24 cellular contexts compared by ENCODE assay signal in genomic region chr2:61943251-61943650, GRCh38. TPM values are rescaled to one million over a fixed set of nuclear protein-coding genes. Genes with fewer than 3 reads are reported as not detected.
A peak's percentile ranks its signal among the peaks of the same experiment; 100 is the strongest.
DNase-seq lines count a peak whose midpoint lies in the region; ATAC-seq, FAIRE-seq and TF ChIP-seq lines count a peak whose summit lies in the region.
"Had no signal": no experiment of that assay in that cellular context is flagged by ENCODE, and none has a peak within 500 bp of the region (broad histone marks: within the 10 kb centered on the region; RNA-seq: fewer than 3 reads in every experiment).

No MANE protein-coding gene starts in this region.

- H3K9me3 Mint-ChIP-seq in activated naive CD8-positive, alpha-beta T cell (ENCODE audit: low read depth): no peaks in the 10 kb centered on the region
- H3K9me3 Mint-ChIP-seq in activated naive CD8-positive, alpha-beta T cell treated with anti-CD3 and anti-CD28 coated beads for 36 hours: no peaks in the 10 kb centered on the region
- H3K9me3 Mint-ChIP-seq: activated B cell treated with CpG ODN at 0.5 μM for 24 hours; activated naive CD4-positive, alpha-beta T cell treated with anti-CD3 and anti-CD28 coated beads, Interleukin-2, amount 50 U/mL, for 24 hours; activated T-cell treated with anti-CD3 and anti-CD28 coated beads, Interleukin-2, amount 50 U/mL, for 4 hours; H9; naive thymus-derived CD8-positive, alpha-beta T cell had no signal

- RAD21 ChIA-PET in HCT116 (lab: Charles Lee; ENCODE audit: low non-redundant PET in 1 of 2, low total read pairs in 2 of 2, uncharacterized antibody in 2 of 2, unreplicated experiment in 2 of 2) (no interaction called here), GM12878 (lab: Charles Lee; ENCODE audit: unreplicated experiment) (no interaction called here)

- H3K9me2 ChIP-seq in HCT116 (ENCODE audit: insufficient read depth): no peaks in the 10 kb centered on the region

- no peak for DNase-seq in activated naive CD8-positive, alpha-beta T cell treated with anti-CD3 and anti-CD28 coated beads for 36 hours
- peak; percentile 6 for DNase-seq in HCT116 (ENCODE audit: low read depth, low spot score)
- DNase-seq in GM12878 (ENCODE audit: low read depth, low spot score): peak; percentile 16
- no peak for DNase-seq in mucosa of gallbladder (ENCODE audit: low spot score)
- DNase-seq in C1 segment of cervical spinal cord (lab: John Stamatoyannopoulos, UW): no peak
- DNase-seq in suprapubic skin (ENCODE audit: low spot score in 2 of 2): no peak
- DNase-seq in NCI-H82 treated with DMSO at 0.1 percent for 48 hours (lab: John Stamatoyannopoulos, UW; ENCODE audit: unreplicated experiment): no peak
- DNase-seq: activated B cell treated with CpG ODN at 0.5 μM for 24 hours; activated T-cell treated with anti-CD3 and anti-CD28 coated beads, Interleukin-2, amount 50 U/mL, for 4 hours; foreskin keratinocyte; H9; mesendoderm; naive thymus-derived CD8-positive, alpha-beta T cell; NCI-H1694; NCI-H2171; NCI-H524 treated with DMSO at 0.1 percent for 48 hours; retina; stimulated activated CD4-positive, alpha-beta T cell treated with anti-CD3 and anti-CD28 coated beads, Interleukin-2, amount 100 ng/mL, for 48 hours; stomach; upper lobe of left lung had no signal

- TF ChIP-seq RAD21 in HCT116 (IDR thresholded peaks at IDR 0.05; ENCODE audit: low read depth) (no peak), GM12878 (IDR thresholded peaks at IDR 0.05; ENCODE audit: insufficient read depth, low read depth, low read length) (no peak)

- TF ChIP-seq EP300 in GM12878 (IDR thresholded peaks at IDR 0.05; ENCODE audit: borderline replicate concordance in 1 of 2, control insufficient read depth in 1 of 2, low read depth in 2 of 2, low read length in 2 of 2): no peak
- no peak for TF ChIP-seq EP300 in suprapubic skin (IDR thresholded peaks at IDR 0.05)

- CTCF ChIA-PET in HCT116 (lab: Charles Lee) (no interaction called here), GM12878 (lab: Yijun Ruan, JAX) (interaction anchor here (1.5 kb wide), 1 partner anchor 12 kb away, joined by 3 read pairs; no protein-coding TSS in a partner anchor)

- H3K9me3 ChIP-seq in HCT116 (ENCODE audit: control insufficient read depth in 1 of 2, insufficient read depth in 1 of 2, low read depth in 1 of 2, low read length in 2 of 2): no peaks in the 10 kb centered on the region
- H3K9me3 ChIP-seq in GM12878 (replicated peaks; ENCODE audit: control insufficient read depth, insufficient read depth, low read length): no peaks in the 10 kb centered on the region
- no peaks in the 10 kb centered on the region for H3K9me3 ChIP-seq in suprapubic skin
- H3K9me3 ChIP-seq: BLaER1 treated with 17β-estradiol and CSF1 and Interleukin-3, amounts not matched to agents 10 nM and 100 nM; stomach; upper lobe of left lung had no signal

- H3K4me1 ChIP-seq in HCT116 (ENCODE audit: control insufficient read depth in 1 of 2, insufficient read depth in 2 of 2, low read length in 2 of 2) (peaks cover 21 to 23% of the 10 kb centered on the region in 2 experiments), GM12878 (ENCODE audit: control insufficient read depth, insufficient read depth, low read length) (peaks cover 8% of the 10 kb centered on the region), suprapubic skin (peaks cover 2% of the 10 kb centered on the region)
- H3K4me1 ChIP-seq: upper lobe of left lung had no signal

- intact Hi-C loops in HCT116 (cut with micrococcal nuclease): no loop called here
- intact Hi-C loops in GM12878 (cut with micrococcal nuclease; ENCODE audit: unreplicated experiment): no loop called here

- in situ Hi-C loops in GM12878 (cut with MboI): no loop called here

- H2AFZ ChIP-seq in HCT116 (ENCODE audit: low read depth, low read length, poor library complexity, severe bottlenecking): no peak overlapping the region
- H2AFZ ChIP-seq in GM12878 (ENCODE audit: control insufficient read depth, low read depth, low read length): no peak overlapping the region

- FAIRE-seq in GM12878 (lab: Jason Lieb, UNC): peak; percentile 73
- FAIRE-seq: K562 had no signal

- H3K4me3 Mint-ChIP-seq in activated naive CD8-positive, alpha-beta T cell: no peak overlapping the region
- no peak overlapping the region for H3K4me3 Mint-ChIP-seq in activated naive CD8-positive, alpha-beta T cell treated with anti-CD3 and anti-CD28 coated beads for 36 hours
- H3K4me3 Mint-ChIP-seq: activated B cell treated with CpG ODN at 0.5 μM for 24 hours; activated naive CD4-positive, alpha-beta T cell treated with anti-CD3 and anti-CD28 coated beads, Interleukin-2, amount 50 U/mL, for 24 hours; activated T-cell treated with anti-CD3 and anti-CD28 coated beads, Interleukin-2, amount 50 U/mL, for 4 hours; H9; naive thymus-derived CD8-positive, alpha-beta T cell had no signal

- 0 out of 4 replicates have a peak overlapping the region, but pooled peaks of 1 of the 2 experiments have one; percentile 5 for H3K4me3 ChIP-seq in HCT116 (replicated peaks in 1 of 2; ENCODE audit: low read depth in 1 of 2, low read length in 2 of 2)
- no peak overlapping the region for H3K4me3 ChIP-seq in GM12878
- no peak overlapping the region for H3K4me3 ChIP-seq in suprapubic skin
- H3K4me3 ChIP-seq: BLaER1 treated with 17β-estradiol and CSF1 and Interleukin-3, amounts not matched to agents 10 nM and 100 nM; K562; stomach; upper lobe of left lung had no signal

- H3K36me3 Mint-ChIP-seq in activated naive CD8-positive, alpha-beta T cell: peaks cover 9% of the 10 kb centered on the region
- H3K36me3 Mint-ChIP-seq in activated naive CD8-positive, alpha-beta T cell treated with anti-CD3 and anti-CD28 coated beads for 36 hours: peaks cover 11% of the 10 kb centered on the region

- no peak for TF ChIP-seq CTCF in HCT116 (IDR thresholded peaks at IDR 0.05 in 2 of 3, conservative IDR thresholded peaks at IDR 0.05 in 1 of 3; ENCODE audit: borderline replicate concordance in 1 of 3, insufficient read depth in 1 of 3, low read depth in 2 of 3, low read length in 2 of 3)
- no peak for TF ChIP-seq CTCF in GM12878 (IDR thresholded peaks at IDR 0.05 in 2 of 3, conservative IDR thresholded peaks at IDR 0.05 in 1 of 3; ENCODE audit: control insufficient read depth in 2 of 3, extremely low read depth in 1 of 3, insufficient read depth in 1 of 3, low read depth in 3 of 3, low read length in 3 of 3)
- no peak for TF ChIP-seq CTCF in suprapubic skin (IDR thresholded peaks at IDR 0.05)

- H3K27ac ChIP-seq in HCT116 (ENCODE audit: low read depth, low read length) (peak overlapping the region; percentile 16; the same call in 1 of the 2 replicates), GM12878 (ENCODE audit: control insufficient read depth, insufficient read depth) (peak overlapping the region; percentile 32; the same call in 1 of the 2 replicates), suprapubic skin (no peak overlapping the region)
- H3K27ac ChIP-seq: BLaER1 treated with 17β-estradiol and CSF1 and Interleukin-3, amounts not matched to agents 10 nM and 100 nM; foreskin keratinocyte; stomach; upper lobe of left lung had no signal

- peak overlapping the region; percentile 6 for H3K27ac Mint-ChIP-seq in activated naive CD8-positive, alpha-beta T cell
- H3K27ac Mint-ChIP-seq in activated naive CD8-positive, alpha-beta T cell treated with anti-CD3 and anti-CD28 coated beads for 36 hours: no peak overlapping the region
- H3K27ac Mint-ChIP-seq: activated B cell treated with CpG ODN at 0.5 μM for 24 hours; activated naive CD4-positive, alpha-beta T cell treated with anti-CD3 and anti-CD28 coated beads, Interleukin-2, amount 50 U/mL, for 24 hours; H9; naive thymus-derived CD8-positive, alpha-beta T cell had no signal

- H3K4me2 ChIP-seq in HCT116 (ENCODE audit: low read length): peak overlapping the region; percentile 47
- H3K4me2 ChIP-seq in GM12878 (ENCODE audit: control insufficient read depth, insufficient read depth): 0 out of 2 replicates have a peak overlapping the region, but pooled peaks have one; percentile 15
- H3K4me2 ChIP-seq: BLaER1 treated with 17β-estradiol and CSF1 and Interleukin-3, amounts not matched to agents 10 nM and 100 nM had no signal

- 100% methylated on average over 2 of the region's 2 CpGs for WGBS in GM12878 (ENCODE audit: insufficient coverage, insufficient replicate concordance, low lambda C conversion rate, missing lambda C conversion rate)
- 100% methylated on average over 2 of the region's 2 CpGs for WGBS in suprapubic skin

- no peak for TF ChIP-seq POLR2A in HCT116 (IDR thresholded peaks at IDR 0.05; ENCODE audit: borderline replicate concordance, extremely low read depth, insufficient read depth, insufficient read length)
- TF ChIP-seq POLR2A in GM12878 (IDR thresholded peaks at IDR 0.05; ENCODE audit: low read depth, low read length): no peak
- TF ChIP-seq POLR2A in suprapubic skin (IDR thresholded peaks at IDR 0.05): no peak

- peak; percentile 46 for ATAC-seq in HCT116
- ATAC-seq in GM12878: peak; percentile 79
- ATAC-seq: activated T-cell treated with anti-CD3 and anti-CD28 coated beads, Interleukin-2, amount 50 U/mL, for 4 hours; foreskin keratinocyte; K562; naive thymus-derived CD8-positive, alpha-beta T cell had no signal

- H4K20me1 ChIP-seq in HCT116 (ENCODE audit: insufficient read depth) (no peaks in the 10 kb centered on the region), GM12878 (ENCODE audit: control insufficient read depth, insufficient read depth) (no peaks in the 10 kb centered on the region)
- H4K20me1 ChIP-seq: BLaER1 treated with 17β-estradiol and CSF1 and Interleukin-3, amounts not matched to agents 10 nM and 100 nM had no signal

- H3K9ac ChIP-seq in HCT116 (ENCODE audit: low read length) (no peak overlapping the region), GM12878 (ENCODE audit: control insufficient read depth, insufficient read depth, low read length) (no peak overlapping the region)
- H3K9ac ChIP-seq: BLaER1 treated with 17β-estradiol and CSF1 and Interleukin-3, amounts not matched to agents 10 nM and 100 nM had no signal

- no peaks in the 10 kb centered on the region for H3K27me3 ChIP-seq in HCT116 (ENCODE audit: insufficient read depth, low read length)
- no peaks in the 10 kb centered on the region for H3K27me3 ChIP-seq in GM12878 (replicated peaks in 1 of 2; ENCODE audit: control insufficient read depth in 2 of 2, insufficient read depth in 2 of 2, low read length in 1 of 2)
- H3K27me3 ChIP-seq in suprapubic skin: no peaks in the 10 kb centered on the region
- H3K27me3 ChIP-seq: BLaER1 treated with 17β-estradiol and CSF1 and Interleukin-3, amounts not matched to agents 10 nM and 100 nM; foreskin keratinocyte; stomach; upper lobe of left lung had no signal

- SMC1A ChIA-PET in GM12878 (lab: Charles Lee; ENCODE audit: uncharacterized antibody, unreplicated experiment): interaction anchor here (0.9 to 1.6 kb wide), 3 partner anchors 9 to 51 kb away, joined by 3 to 5 read pairs (median 3); no protein-coding TSS in a partner anchor

- POLR2A ChIA-PET in HCT116 (lab: Charles Lee) (interaction anchor here (1.4 kb wide), 1 partner anchor 8 kb away, joined by 3 read pairs; no protein-coding TSS in a partner anchor), GM12878 (lab: Charles Lee) (no interaction called here)

- BruUV-seq in HCT116 (replicated peaks; lab: Mats Ljungman, UMichigan) (no TSS peak), GM12878 (replicated peaks; lab: Mats Ljungman, UMichigan) (no TSS peak)

- H3K4me1 Mint-ChIP-seq in activated naive CD8-positive, alpha-beta T cell (ENCODE audit: low read depth): peaks cover 4% of the 10 kb centered on the region
- H3K4me1 Mint-ChIP-seq in activated naive CD8-positive, alpha-beta T cell treated with anti-CD3 and anti-CD28 coated beads for 36 hours: peaks cover 8% of the 10 kb centered on the region
- H3K4me1 Mint-ChIP-seq: activated naive CD4-positive, alpha-beta T cell treated with anti-CD3 and anti-CD28 coated beads, Interleukin-2, amount 50 U/mL, for 24 hours had no signal

- H3K27me3 Mint-ChIP-seq in activated naive CD8-positive, alpha-beta T cell: no peaks in the 10 kb centered on the region
- no peaks in the 10 kb centered on the region for H3K27me3 Mint-ChIP-seq in activated naive CD8-positive, alpha-beta T cell treated with anti-CD3 and anti-CD28 coated beads for 36 hours
- H3K27me3 Mint-ChIP-seq: activated B cell treated with CpG ODN at 0.5 μM for 24 hours; activated naive CD4-positive, alpha-beta T cell treated with anti-CD3 and anti-CD28 coated beads, Interleukin-2, amount 50 U/mL, for 24 hours; naive thymus-derived CD8-positive, alpha-beta T cell had no signal

- H3K79me2 ChIP-seq in HCT116 (ENCODE audit: insufficient read depth, low read length) (no peaks in the 10 kb centered on the region; the same call in 1 of the 2 replicates), GM12878 (ENCODE audit: control insufficient read depth, insufficient read depth, low read length) (no peaks in the 10 kb centered on the region; the same call in 1 of the 2 replicates)

- H3K36me3 ChIP-seq in HCT116 (ENCODE audit: control insufficient read depth in 1 of 2, insufficient read depth in 2 of 2, low read length in 2 of 2): no peaks in the 10 kb centered on the region
- H3K36me3 ChIP-seq in GM12878 (ENCODE audit: control insufficient read depth in 2 of 2, insufficient read depth in 2 of 2, low read length in 1 of 2): no peaks in the 10 kb centered on the region
- no peaks in the 10 kb centered on the region for H3K36me3 ChIP-seq in suprapubic skin
- H3K36me3 ChIP-seq: stomach, upper lobe of left lung had no signal

RNA-seq across cellular contexts. Expression of gene COMMD1, which starts 37.8 kb away (rescaled TPM):
- total RNA-seq in activated naive CD8-positive, alpha-beta T cell treated with anti-CD3 and anti-CD28 coated beads for 36 hours: 10 to 100 TPM; 29.1 to 31.8 TPM
- total RNA-seq in HCT116 (2021; ENCODE audit: unreplicated experiment) (16.1 TPM), GM12878 (2014; rRNA removed) (39.7 and 42.8 TPM in 2 replicates), GM12878 (2014; rRNA removed; fragmentation: Illumina TruSeq; extraction: Trizol) (50.3 and 52.4 TPM in 2 replicates), GM12878 (2021) (40.8 and 48.2 TPM in 2 replicates), mucosa of gallbladder (35.0 TPM), suprapubic skin (10 to 100 TPM; 45.6 to 64.3 (median 57.7) TPM)
- polyA plus RNA-seq in HCT116 (2012): 11.7 and 14.7 TPM in 2 replicates
- 72.5 and 75.3 TPM in 2 replicates for total RNA-seq in GM12878 (2013; cell fraction: nucleolus; rRNA removed)
- polyA plus RNA-seq in GM12878 (2011; ENCODE audit: low read depth): 150 TPM
- polyA plus RNA-seq in GM12878 (2011; rRNA removed) (53.3 and 54.9 TPM in 2 replicates), GM12878 (2014; fragmentation: Illumina TruSeq; extraction: Trizol) (50.2 and 51.0 TPM in 2 replicates), GM12878 (2014; fragmentation: Nextera tagmentation; extraction: Ambion mirVana) (100 to 1,000 TPM; 190 to 210 TPM), GM12878 (2014; rRNA removed) (45.9 and 54.1 TPM in 2 replicates), GM12878 (2016; fragmentation: Nextera tagmentation; extraction: Ambion mirVana) (10 to 100 TPM; 94.3 to 99.4 TPM)
- polyA plus RNA-seq in GM12878 (2011; cell fraction: cytosol; rRNA removed): 40.1 and 42.1 TPM in 2 replicates
- 22.2 and 25.7 TPM in 2 replicates for polyA plus RNA-seq in GM12878 (2011; cell fraction: nucleus; rRNA removed)
- 50.4 and 85.0 TPM in 2 replicates for polyA plus RNA-seq in GM12878 (2012)
- 21.6 and 25.3 TPM in 2 replicates for polyA minus RNA-seq in GM12878 (2011; rRNA and poly(A)+ RNA removed)
- 9.1 and 10.6 TPM in 2 replicates for polyA minus RNA-seq in GM12878 (2011; cell fraction: cytosol; rRNA and poly(A)+ RNA removed)
- polyA minus RNA-seq in GM12878 (2011; cell fraction: nucleus; rRNA and poly(A)+ RNA removed): 15.7 and 23.7 TPM in 2 replicates

RNA-seq across cellular contexts. Expression of gene CCT4, which starts 54.8 kb away (rescaled TPM):
- total RNA-seq in activated naive CD8-positive, alpha-beta T cell treated with anti-CD3 and anti-CD28 coated beads for 36 hours: 100 to 1,000 TPM; 389 to 409 TPM
- total RNA-seq in HCT116 (2021; ENCODE audit: unreplicated experiment) (316 TPM), GM12878 (2014; rRNA removed) (224 and 233 TPM in 2 replicates), GM12878 (2014; rRNA removed; fragmentation: Illumina TruSeq; extraction: Trizol) (241 TPM in 2 replicates), GM12878 (2021) (246 TPM in 2 replicates), mucosa of gallbladder (114 TPM), suprapubic skin (10 to 100 TPM; 46.3 to 83.7 (median 75.8) TPM)
- polyA plus RNA-seq in HCT116 (2012): 134 and 185 TPM in 2 replicates
- total RNA-seq in GM12878 (2013; cell fraction: nucleolus; rRNA removed): 43.5 and 47.2 TPM in 2 replicates
- 108 TPM for polyA plus RNA-seq in GM12878 (2011; ENCODE audit: low read depth)
- polyA plus RNA-seq in GM12878 (2011; rRNA removed) (190 and 302 TPM in 2 replicates), GM12878 (2014; fragmentation: Illumina TruSeq; extraction: Trizol) (199 and 227 TPM in 2 replicates), GM12878 (2014; fragmentation: Nextera tagmentation; extraction: Ambion mirVana) (100 to 1,000 TPM in 1 of 2 experiments, 10 to 100 TPM in 1; 76.6 to 179 TPM), GM12878 (2014; rRNA removed) (179 and 192 TPM in 2 replicates), GM12878 (2016; fragmentation: Nextera tagmentation; extraction: Ambion mirVana) (100 to 1,000 TPM; 306 to 320 TPM)
- polyA plus RNA-seq in GM12878 (2011; cell fraction: cytosol; rRNA removed): 103 and 116 TPM in 2 replicates
- polyA plus RNA-seq in GM12878 (2011; cell fraction: nucleus; rRNA removed): 69.1 and 93.2 TPM in 2 replicates
- 148 and 149 TPM in 2 replicates for polyA plus RNA-seq in GM12878 (2012)
- 113 and 124 TPM in 2 replicates for polyA minus RNA-seq in GM12878 (2011; rRNA and poly(A)+ RNA removed)
- 76.3 and 96.6 TPM in 2 replicates for polyA minus RNA-seq in GM12878 (2011; cell fraction: cytosol; rRNA and poly(A)+ RNA removed)
- 36.1 and 52.0 TPM in 2 replicates for polyA minus RNA-seq in GM12878 (2011; cell fraction: nucleus; rRNA and poly(A)+ RNA removed)

Comparison
In these comparisons a context has a peak if more than half of its experiments do, and no peak if none do; other contexts are left out.
1. DNase-seq: peak in HCT116 (single experiment) and GM12878 (single experiment); none in activated naive CD8-positive, alpha-beta T cell treated with anti-CD3 and anti-CD28 coated beads for 36 hours (single experiment), mucosa of gallbladder (single experiment), C1 segment of cervical spinal cord (0 of 14), suprapubic skin (0 of 2) and NCI-H82 treated with DMSO at 0.1 percent for 48 hours (single experiment).